23 cellular contexts compared by ENCODE assay signal in the genomic region with DNA sequence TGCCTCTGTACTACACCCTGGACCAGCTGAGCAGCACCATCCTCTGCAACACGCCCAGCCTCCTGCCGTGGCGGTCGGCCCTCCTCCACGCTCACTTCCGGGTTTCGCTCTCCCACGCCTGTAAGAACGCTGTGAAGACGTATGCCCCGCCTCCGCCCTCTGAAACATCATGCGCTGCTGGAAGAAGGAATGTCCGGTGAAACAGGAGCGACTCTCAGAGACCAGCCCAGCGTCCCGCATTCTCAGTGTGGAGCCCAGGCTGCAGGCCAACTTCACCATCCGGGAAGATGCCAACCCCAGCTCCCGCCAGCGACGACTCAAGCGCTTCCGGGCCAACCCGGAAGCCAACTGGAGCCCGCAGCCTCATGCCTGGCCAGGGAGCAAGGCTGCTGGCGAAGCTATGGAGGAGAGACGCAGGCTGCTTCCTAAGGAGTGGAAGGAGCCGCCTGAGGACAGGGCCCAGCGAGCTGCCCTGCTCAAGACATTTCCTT.
"Had no signal": no experiment of that assay in that cellular context is flagged by ENCODE, and none has a peak within 500 bp of the region (broad histone marks: within the 10 kb centered on the region; RNA-seq: fewer than 3 reads in every experiment).

No MANE protein-coding gene starts in this region.

- H2AFZ ChIP-seq: neural progenitor cell had no signal

- H3K9me3 ChIP-seq: left ventricle myocardium inferior, neutrophil, ovary, right atrium auricular region, right lobe of liver, suprapubic skin, tibial nerve, uterus had no signal

- H3K27ac ChIP-seq: left ventricle myocardium inferior, neural progenitor cell, neutrophil, ovary, right atrium auricular region, right lobe of liver, stomach, suprapubic skin, tibial nerve, uterus had no signal

- ATAC-seq: natural killer cell; stimulated activated naive B cell treated with anti-CD40 and anti-IgM and Interleukin-4, amounts not matched to agents 10 μg/mL and 1 μg/mL and 100 μg/mL, for 72 hours; stimulated activated naive CD8-positive, alpha-beta T cell treated with anti-CD3 and anti-CD28 coated beads, Interleukin-15, Interleukin-2, amounts not matched to agents 100 U/mL and 50 U/mL, for 24 hours had no signal

- DNase-seq: left ventricle myocardium inferior; mesendoderm; naive B cell; natural killer cell; nephron progenitor cell; occipital lobe; ovary; right lobe of liver; stimulated activated CD4-positive, alpha-beta T cell treated with anti-CD3 and anti-CD28 coated beads, Interleukin-12 subunit alpha, Interleukin-12 subunit beta, amount 100 ng/mL, for 4 hours; stimulated activated CD4-positive, alpha-beta T cell treated with anti-CD3 and anti-CD28 coated beads, Interleukin-15, amount 100 ng/mL, for 24 hours; stimulated activated CD4-positive, alpha-beta T cell treated with anti-CD3 and anti-CD28 coated beads, Interleukin-2, amount 100 ng/mL, for 24 hours; stimulated activated CD4-positive, alpha-beta T cell treated with anti-CD3 and anti-CD28 coated beads, Interleukin-4, amount 100 ng/mL, for 1 hour; stimulated activated naive B cell treated with anti-CD40 and anti-IgM and Interleukin-4, amounts not matched to agents 10 μg/mL and 1 μg/mL and 100 μg/mL, for 72 hours; stimulated activated naive CD8-positive, alpha-beta T cell treated with anti-CD3 and anti-CD28 coated beads, Interleukin-15, Interleukin-2, amounts not matched to agents 100 U/mL and 50 U/mL, for 24 hours; stomach; uterus had no signal

- H3K27me3 ChIP-seq: neural progenitor cell, neutrophil, ovary, right atrium auricular region, right lobe of liver, stomach, suprapubic skin, tibial nerve, uterus had no signal

- H3K4me1 ChIP-seq: left ventricle myocardium inferior, neural progenitor cell, right atrium auricular region, right lobe of liver, stomach, suprapubic skin, tibial nerve, uterus had no signal

- H3K9ac ChIP-seq: neural progenitor cell had no signal

- H3K4me2 ChIP-seq: neural progenitor cell, smooth muscle cell had no signal

- H3K4me3 ChIP-seq: left ventricle myocardium inferior, lung, neural progenitor cell, ovary, right atrium auricular region, right lobe of liver, smooth muscle cell, stomach, suprapubic skin, tibial nerve, uterus had no signal

- H3K36me3 ChIP-seq: left ventricle myocardium inferior, neural progenitor cell, neutrophil, ovary, right atrium auricular region, right lobe of liver, stomach, suprapubic skin, tibial nerve, uterus had no signal
